ENCODE assay signal across 15 cellular contexts in the genomic region with DNA sequence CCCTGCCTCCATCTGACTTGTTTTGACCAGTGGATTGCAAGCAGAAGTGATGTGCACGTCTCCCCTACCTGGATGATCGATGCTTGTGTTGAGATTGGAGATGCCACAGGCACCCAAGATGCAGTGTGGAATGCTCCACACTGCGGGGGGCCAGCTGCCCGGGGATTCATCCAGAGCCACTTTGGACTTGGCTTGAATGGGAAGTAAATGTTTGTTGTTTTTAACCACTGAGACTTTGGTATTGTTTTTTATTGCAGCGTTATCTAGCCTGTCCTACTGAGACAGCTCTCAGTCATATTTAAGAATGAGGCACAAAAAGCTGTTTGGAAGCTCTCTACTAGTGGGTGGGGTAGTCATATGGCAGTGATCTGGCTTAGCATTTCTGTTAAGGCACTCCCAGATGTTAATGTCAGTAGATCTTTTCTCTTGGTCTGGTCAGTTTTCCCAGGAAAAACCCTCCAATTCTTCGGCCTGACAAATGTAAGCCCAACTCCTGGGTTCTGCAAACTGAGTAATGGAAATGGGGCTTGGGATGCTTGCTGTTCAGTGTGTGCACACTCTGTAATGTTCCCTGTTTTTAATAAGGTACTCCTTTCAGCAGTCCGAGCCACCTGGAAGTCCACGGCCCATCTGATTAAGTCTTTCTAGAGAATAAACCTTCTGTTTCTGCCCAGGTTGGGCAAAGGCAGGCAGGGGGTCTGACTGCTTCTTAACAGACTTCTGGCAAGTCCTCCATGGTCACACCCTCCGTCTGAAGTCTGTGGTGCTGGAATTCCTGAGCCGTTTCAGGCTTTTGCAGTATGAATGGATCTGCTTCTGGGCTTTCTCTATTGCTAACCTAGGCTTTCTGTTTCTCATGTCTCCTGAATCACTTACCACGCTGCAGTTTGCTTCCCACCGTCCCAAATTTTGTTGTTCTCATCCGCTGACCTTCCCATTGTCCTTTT.
DNase-seq lines count a peak whose midpoint lies in the region; ATAC-seq and TF ChIP-seq lines count a peak whose summit lies in the region.
"Had no signal": no experiment of that assay in that cellular context is flagged by ENCODE, and none has a peak within 500 bp of the region (broad histone marks: within the 10 kb centered on the region; RNA-seq: fewer than 3 reads in every experiment).

No MANE protein-coding gene starts in this region.

- peak; percentile 65 for ATAC-seq in Panc1
- ATAC-seq in foreskin keratinocyte, result peak; percentile 8
- ATAC-seq in esophagus mucosa, result no peak
- ATAC-seq: left lobe of liver had no signal

- in situ Hi-C loops in Panc1 (cut with HindIII; ENCODE audit: low pct_unique_long_range_greater_than_20kb, low sequenced_read_pairs), result no loop called here

- peaks cover 65% of the 10 kb centered on the region for H3K4me1 ChIP-seq in Panc1 (ENCODE audit: control insufficient read depth, insufficient read depth, low read length)
- H3K4me1 ChIP-seq in foreskin keratinocyte, result peaks cover 12% of the 10 kb centered on the region

- no peaks in the 10 kb centered on the region for H3K27me3 ChIP-seq in Panc1 (ENCODE audit: control insufficient read depth, insufficient read depth, low read length)
- no peaks in the 10 kb centered on the region for H3K27me3 ChIP-seq in foreskin keratinocyte
- H3K27me3 ChIP-seq: breast epithelium, stomach had no signal

- H3K4me3 ChIP-seq in Panc1 (ENCODE audit: low read depth in 2 of 2, low read length in 2 of 2), result no peak overlapping the region
- H3K4me3 ChIP-seq: breast epithelium, HAP-1, stomach had no signal

- POLR2A ChIA-PET in Panc1 (lab: Charles Lee), result no interaction called here

- intact Hi-C loops in Panc1 (cut with micrococcal nuclease; ENCODE audit: unreplicated experiment), result no loop called here

- no peaks in the 10 kb centered on the region for H3K9me3 ChIP-seq in Panc1 (ENCODE audit: control insufficient read depth, insufficient read depth, low read depth, low read length)
- H3K9me3 ChIP-seq: breast epithelium, HAP-1, stomach had no signal

- H3K27ac ChIP-seq in Panc1 (ENCODE audit: low read length) (peak overlapping the region; percentile 83), foreskin keratinocyte (no peak overlapping the region)
- H3K27ac ChIP-seq: breast epithelium, stomach had no signal

- H3K4me3 Mint-ChIP-seq in neural crest cell, result no peak overlapping the region

- TF ChIP-seq CTCF in Panc1 (IDR thresholded peaks at IDR 0.05) (no peak), foreskin keratinocyte (conservative IDR thresholded peaks at IDR 0.05) (no peak), neural crest cell (conservative IDR thresholded peaks at IDR 0.05) (no peak)

- TF ChIP-seq POLR2A in erythroblast (IDR thresholded peaks at IDR 0.05; ENCODE audit: low read length), result no peak

- peaks cover 15% of the 10 kb centered on the region for H3K4me1 Mint-ChIP-seq in neural crest cell

- DNase-seq in Daoy (ENCODE audit: low read depth) (peak; percentile 11), Panc1 (ENCODE audit: low read depth, low spot score) (no peak), foreskin keratinocyte (no peak), neural crest cell (ENCODE audit: low read depth, low spot score) (no peak), DMS153 (lab: John Stamatoyannopoulos, UW) (no peak), erythroblast (lab: John Stamatoyannopoulos, UW) (no peak)
- no peak for DNase-seq in activated CD8-positive, alpha-beta memory T cell treated with anti-CD3 and anti-CD28 coated beads for 24 hours
- DNase-seq: NCI-H2081; NK-92 treated with Interleukin-12 subunit alpha and Interleukin-12 subunit beta, amount 100 ng/mL, for 24 hours; stimulated activated CD4-positive, alpha-beta T cell treated with anti-CD3 and anti-CD28 coated beads, Interleukin-4, amount 100 ng/mL, for 4 hours; stomach had no signal

- no peaks in the 10 kb centered on the region for H3K9me3 Mint-ChIP-seq in neural crest cell

- peak overlapping the region; percentile 2 for H3K27ac Mint-ChIP-seq in neural crest cell (ENCODE audit: unreplicated experiment)

- H3K36me3 ChIP-seq in Panc1 (ENCODE audit: control insufficient read depth, insufficient read depth, low read length), result no peaks in the 10 kb centered on the region
- H3K36me3 ChIP-seq: breast epithelium, HAP-1, stomach had no signal

- H3K27me3 Mint-ChIP-seq in neural crest cell (ENCODE audit: low read depth), result no peaks in the 10 kb centered on the region

- CTCF ChIA-PET in Panc1 (lab: Charles Lee), result interaction anchor here (0.6 kb wide), 1 partner anchor 75 kb away, joined by 4 read pairs; no protein-coding TSS in a partner anchor

- no peaks in the 10 kb centered on the region for H3K36me3 Mint-ChIP-seq in neural crest cell (ENCODE audit: low read depth)

- no TSS peak for BruUV-seq in Panc1 (replicated peaks; lab: Mats Ljungman, UMichigan)
